9 cellular contexts compared by ENCODE assay signal in genomic region chr6:13923527-13924145, GRCh38. TPM values are rescaled to one million over a fixed set of nuclear protein-coding genes. Genes with fewer than 3 reads are reported as not detected.
DNase-seq lines count a peak whose midpoint lies in the region; ATAC-seq and TF ChIP-seq lines count a peak whose summit lies in the region.
"Had no signal": no experiment of that assay in that cellular context is flagged by ENCODE, and none has a peak within 500 bp of the region (broad histone marks: within the 10 kb centered on the region; RNA-seq: fewer than 3 reads in every experiment).

No MANE protein-coding gene starts in this region.

- H3K27me3 ChIP-seq in CD8-positive, alpha-beta memory T cell (ENCODE audit: insufficient read depth, low read length, poor library complexity, severe bottlenecking), result peaks cover 40% of the 10 kb centered on the region
- H3K27me3 ChIP-seq in gastrocnemius medialis, result peaks cover 49 to 53% (median 50%) of the 10 kb centered on the region in 3 donors
- no peaks in the 10 kb centered on the region for H3K27me3 ChIP-seq in ovary

- H3K4me1 ChIP-seq in CD8-positive, alpha-beta memory T cell (ENCODE audit: insufficient read depth, low read length), result peaks cover 8% of the 10 kb centered on the region
- H3K4me1 ChIP-seq in gastrocnemius medialis (peaks cover 7% of the 10 kb centered on the region in 2 donors), ovary (ENCODE audit: insufficient read depth) (no peaks in the 10 kb centered on the region)

- H3K9me3 ChIP-seq in CD8-positive, alpha-beta memory T cell (ENCODE audit: low read length), result no peaks in the 10 kb centered on the region
- H3K9me3 ChIP-seq in gastrocnemius medialis (no peaks in the 10 kb centered on the region), ovary (no peaks in the 10 kb centered on the region)

- H3K27ac Mint-ChIP-seq in CD8-positive, alpha-beta memory T cell, result no peak overlapping the region
- no peak overlapping the region for H3K27ac Mint-ChIP-seq in nephron progenitor cell

- no peaks in the 10 kb centered on the region for H3K36me3 Mint-ChIP-seq in CD8-positive, alpha-beta memory T cell
- no peaks in the 10 kb centered on the region for H3K36me3 Mint-ChIP-seq in nephron progenitor cell (ENCODE audit: low read depth)

- TF ChIP-seq CTCF in nephron progenitor cell (IDR thresholded peaks at IDR 0.05) (no peak), gastrocnemius medialis (IDR thresholded peaks at IDR 0.05 in 4 of 5, conservative IDR thresholded peaks at IDR 0.05 in 1 of 5) (no peak), ovary (IDR thresholded peaks at IDR 0.05) (no peak)

- intact Hi-C loops in gastrocnemius medialis (cut with DNase I; ENCODE audit: low total_unique reads), result no loop called here
- intact Hi-C loops in ovary (cut with DNase I), result loop anchor here in 1 of 4 donors (10.0 kb wide), 1 partner anchor 111 kb away; no protein-coding TSS in a partner anchor

- H3K4me3 Mint-ChIP-seq in CD8-positive, alpha-beta memory T cell, result peak overlapping the region; percentile 69 to 88 (median 77)
- peak overlapping the region; percentile 90 for H3K4me3 Mint-ChIP-seq in nephron progenitor cell

- TF ChIP-seq POLR2A in gastrocnemius medialis (IDR thresholded peaks at IDR 0.05) (no peak), ovary (IDR thresholded peaks at IDR 0.05) (no peak)

- H3K27me3 Mint-ChIP-seq in CD8-positive, alpha-beta memory T cell, result peaks cover 43 to 71% of the 10 kb centered on the region in 2 donors
- H3K27me3 Mint-ChIP-seq in nephron progenitor cell (ENCODE audit: low read depth, poor library complexity), result peaks cover 31% of the 10 kb centered on the region

- POLR2A ChIA-PET in CD8-positive, alpha-beta memory T cell (lab: Charles Lee), result no interaction called here

- H3K9me3 Mint-ChIP-seq in CD8-positive, alpha-beta memory T cell, result peaks cover 0 to 12% (median 0%) of the 10 kb centered on the region in 5 donors
- H3K9me3 Mint-ChIP-seq in nephron progenitor cell, result no peaks in the 10 kb centered on the region

- H3K36me3 ChIP-seq in CD8-positive, alpha-beta memory T cell (ENCODE audit: insufficient read depth, low read length), result no peaks in the 10 kb centered on the region
- H3K36me3 ChIP-seq in gastrocnemius medialis (no peaks in the 10 kb centered on the region), ovary (no peaks in the 10 kb centered on the region)

- H3K4me3 ChIP-seq in CD8-positive, alpha-beta memory T cell (ENCODE audit: low read length), result no peak overlapping the region
- peak overlapping the region in 1 of 4 donors; percentile 52 for H3K4me3 ChIP-seq in gastrocnemius medialis
- no peak overlapping the region for H3K4me3 ChIP-seq in ovary

- peaks cover 14 to 16% (median 16%) of the 10 kb centered on the region in 3 donors for H3K4me1 Mint-ChIP-seq in CD8-positive, alpha-beta memory T cell
- H3K4me1 Mint-ChIP-seq in nephron progenitor cell, result peaks cover 25% of the 10 kb centered on the region

- peak overlapping the region; percentile 49 for H3K27ac ChIP-seq in CD8-positive, alpha-beta memory T cell (ENCODE audit: low read depth, low read length)
- H3K27ac ChIP-seq in gastrocnemius medialis (no peak overlapping the region), ovary (no peak overlapping the region)

- in situ Hi-C loops in gastrocnemius medialis (cut with MboI; ENCODE audit: low sequenced_read_pairs in 4 of 4), result no loop called here

- no peak for ATAC-seq in gastrocnemius medialis

- 28 to 32% (median 32%) methylated on average over 5 of the region's 5 CpGs for WGBS in ovary, 3 donors

- DNase-seq in CD8-positive, alpha-beta memory T cell, result no peak
- DNase-seq in M059J (ENCODE audit: low read depth) (peak; percentile 93), dermis blood vessel endothelial cell (peak; percentile 57), nephron progenitor cell (no peak), gastrocnemius medialis (no peak), ovary (no peak)
- DNase-seq in activated CD4-positive, alpha-beta T cell treated with anti-CD3 and anti-CD28 coated beads, Interleukin-2, amount 50 U/mL, for 1 hour, result no peak
- DNase-seq in stimulated activated CD4-positive, alpha-beta T cell treated with anti-CD3 and anti-CD28 coated beads, Interleukin-12 subunit alpha, Interleukin-12 subunit beta, amount 100 ng/mL, for 4 hours, result no peak

- TF ChIP-seq EP300 in ovary (IDR thresholded peaks at IDR 0.05), result no peak

- CTCF ChIA-PET in CD8-positive, alpha-beta memory T cell (lab: Charles Lee), result interaction anchor here (1.0 to 3.1 kb wide), 2 partner anchors 8 to 13 kb away, joined by 3 to 10 read pairs; no protein-coding TSS in a partner anchor

RNA-seq across cellular contexts. Expression of gene RNF182, which starts 1.1 kb away (rescaled TPM):
- total RNA-seq in CD8-positive, alpha-beta memory T cell, result not detected
- not detected for polyA plus RNA-seq in CD8-positive, alpha-beta memory T cell
- total RNA-seq in M059J (2014; rRNA removed; shearing (Covaris generic)), result 19.7 and 26.5 TPM in 2 replicates
- total RNA-seq in dermis blood vessel endothelial cell (0.84 and 0.85 TPM in 2 replicates), gastrocnemius medialis (under 1 TPM in 1 of 4 donors, not detected in 3; 0.10 TPM), ovary (1 to 10 TPM in 4 of 7 donors, under 1 TPM in 2, not detected in 1; 0.42 to 3.9 (median 1.1) TPM)
- polyA plus RNA-seq in ovary, result under 1 TPM; 0.50 to 0.67 TPM
- total RNA-seq: bronchial epithelial cell had no signal

Comparison
In these comparisons a context has a peak if more than half of its experiments do, and no peak if none do; other contexts are left out.
1. DNase-seq: peak in M059J (single experiment) and dermis blood vessel endothelial cell (single experiment); none in CD8-positive, alpha-beta memory T cell (0 of 5), nephron progenitor cell (single experiment), gastrocnemius medialis (0 of 2), activated CD4-positive, alpha-beta T cell treated with anti-CD3 and anti-CD28 coated beads, Interleukin-2, amount 50 U/mL, for 1 hour (single experiment), ovary (0 of 5) and stimulated activated CD4-positive, alpha-beta T cell treated with anti-CD3 and anti-CD28 coated beads, Interleukin-12 subunit alpha, Interleukin-12 subunit beta, amount 100 ng/mL, for 4 hours (single experiment).